In genomic region chr4:25773358-25773757, GRCh38 we compare ENCODE assay signal across 29 cellular contexts.
"Had no signal": no experiment of that assay in that cellular context is flagged by ENCODE, and none has a peak within 500 bp of the region (broad histone marks: within the 10 kb centered on the region; RNA-seq: fewer than 3 reads in every experiment).

No MANE protein-coding gene starts in this region.

- H3K27me3 ChIP-seq: left lung, ovary, right atrium auricular region, right lobe of liver, stomach, suprapubic skin, tibial artery, upper lobe of right lung had no signal

- H3K4me1 ChIP-seq: left lung, right atrium auricular region, right lobe of liver, suprapubic skin, tibial artery had no signal

- H3K4me3 Mint-ChIP-seq: immature natural killer cell; mesothelial cell of epicardium; naive thymus-derived CD4-positive, alpha-beta T cell; natural killer cell treated with Interleukin-12 subunit alpha and Interleukin-12 subunit beta and Interleukin-15 and Interleukin-18, amount 100 ng/mL, for 72 hours had no signal

- H3K27ac Mint-ChIP-seq: immature natural killer cell; mesothelial cell of epicardium; naive thymus-derived CD4-positive, alpha-beta T cell; natural killer cell treated with Interleukin-12 subunit alpha and Interleukin-12 subunit beta and Interleukin-15 and Interleukin-18, amount 100 ng/mL, for 72 hours; progenitor cell of endocrine pancreas had no signal

- ATAC-seq: left colon; left lung; lower lobe of right lung; naive thymus-derived CD4-positive, alpha-beta T cell; natural killer cell treated with Interleukin-12 subunit alpha and Interleukin-12 subunit beta and Interleukin-15 and Interleukin-18, amount 100 ng/mL, for 72 hours; right lobe of liver; upper lobe of right lung had no signal

- H3K9me3 ChIP-seq: left lung, lower lobe of right lung, ovary, right lobe of liver, stomach, suprapubic skin, thoracic aorta, tibial artery, upper lobe of right lung had no signal

- H3K36me3 ChIP-seq: ovary, right atrium auricular region, right lobe of liver, suprapubic skin, thoracic aorta, tibial artery had no signal

- H3K27ac ChIP-seq: left lung, lower lobe of right lung, ovary, right atrium auricular region, right lobe of liver, stomach, suprapubic skin, thoracic aorta, tibial artery, upper lobe of right lung had no signal

- DNase-seq: hypothalamus; immature natural killer cell; kidney; left colon; left lung; lower lobe of right lung; mammary epithelial cell; mesendoderm; naive thymus-derived CD4-positive, alpha-beta T cell; ovary; right lobe of liver; stimulated activated CD4-positive, alpha-beta T cell treated with anti-CD3 and anti-CD28 coated beads, Interleukin-1b, Interleukin-23, amount 100 ng/mL, for 48 hours; stimulated activated CD4-positive, alpha-beta T cell treated with anti-CD3 and anti-CD28 coated beads, Interleukin-2, amount 100 ng/mL, for 48 hours; stimulated activated CD4-positive, alpha-beta T cell treated with anti-CD3 and anti-CD28 coated beads, Interleukin-4, amount 100 ng/mL, for 4 hours; stimulated activated CD8-positive, alpha-beta memory T cell treated with anti-CD3 and anti-CD28 coated beads, Interleukin-4, amount 100 ng/mL, for 48 hours; stimulated activated naive CD4-positive, alpha-beta T cell; stomach; tibial artery; trophoblast cell; upper lobe of right lung had no signal

- H3K4me3 ChIP-seq: left lung, lower lobe of right lung, ovary, right atrium auricular region, right lobe of liver, smooth muscle cell, stomach, suprapubic skin, thoracic aorta, tibial artery, upper lobe of right lung had no signal

- FAIRE-seq: islet of Langerhans, kidney, urothelium cell line had no signal

- H3K9me3 Mint-ChIP-seq: immature natural killer cell; natural killer cell treated with Interleukin-12 subunit alpha and Interleukin-12 subunit beta and Interleukin-15 and Interleukin-18, amount 100 ng/mL, for 72 hours had no signal

- H3K4me1 Mint-ChIP-seq: immature natural killer cell had no signal

- H3K4me2 ChIP-seq: smooth muscle cell had no signal

- H3K27me3 Mint-ChIP-seq: naive thymus-derived CD4-positive, alpha-beta T cell; natural killer cell treated with Interleukin-12 subunit alpha and Interleukin-12 subunit beta and Interleukin-15 and Interleukin-18, amount 100 ng/mL, for 72 hours; progenitor cell of endocrine pancreas had no signal
